ENCODE assay signal across 8 cellular contexts in the genomic region with DNA sequence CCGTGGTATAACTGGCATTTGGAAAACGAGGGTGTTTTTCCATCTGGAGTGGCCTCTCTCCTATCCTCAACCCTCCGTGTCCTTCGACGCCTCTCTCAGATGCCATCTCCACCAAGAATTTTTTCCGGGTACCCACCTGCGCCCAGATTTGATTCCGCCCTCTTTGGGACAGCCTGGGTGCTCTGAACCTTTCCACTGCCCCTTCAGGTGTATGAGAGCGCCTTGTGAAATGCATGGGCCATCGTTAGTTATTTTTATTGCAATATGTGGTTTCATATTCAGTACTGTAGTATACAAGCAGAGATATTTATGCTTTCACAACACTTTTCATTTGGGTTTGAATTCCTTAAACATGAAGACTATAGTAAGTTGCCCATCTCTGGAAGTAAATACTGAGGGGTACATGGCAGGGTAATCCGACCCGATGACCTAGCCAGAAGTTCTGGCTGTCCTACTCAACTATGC.
DNase-seq lines count a peak whose midpoint lies in the region; TF ChIP-seq lines count a peak whose summit lies in the region.

No MANE protein-coding gene starts in this region.

- TF ChIP-seq POLR2A in adrenal gland (IDR thresholded peaks at IDR 0.05) = no peak

- H3K27me3 Mint-ChIP-seq in mesothelial cell of epicardium (ENCODE audit: low read depth) = peaks cover 24% of the 10 kb centered on the region

- H3K4me1 ChIP-seq in cardiac muscle cell (ENCODE audit: low read depth) (no peaks in the 10 kb centered on the region), right atrium auricular region (peaks cover 0 to 14% of the 10 kb centered on the region in 2 donors), urinary bladder (ENCODE audit: insufficient read depth) (no peaks in the 10 kb centered on the region), adrenal gland (replicated peaks in 1 of 2) (peaks cover 6 to 11% of the 10 kb centered on the region in 2 donors)

- H3K27me3 ChIP-seq in cardiac muscle cell (peaks cover 53% of the 10 kb centered on the region), right atrium auricular region (peaks cover 3 to 19% of the 10 kb centered on the region in 2 donors), adrenal gland (peaks cover 54% of the 10 kb centered on the region)

- TF ChIP-seq CTCF in cardiac muscle cell (IDR thresholded peaks at IDR 0.05; ENCODE audit: low read depth, low read length) (no peak), right atrium auricular region (IDR thresholded peaks at IDR 0.05) (no peak), cardiac fibroblast (IDR thresholded peaks at IDR 0.05; ENCODE audit: low read depth, low read length) (no peak), mesothelial cell of epicardium (IDR thresholded peaks at IDR 0.05; ENCODE audit: unreplicated experiment) (no peak), adrenal gland (IDR thresholded peaks at IDR 0.05) (no peak)

- H3K9me3 ChIP-seq in cardiac muscle cell (ENCODE audit: low read depth) (no peaks in the 10 kb centered on the region), right atrium auricular region (no peaks in the 10 kb centered on the region), adrenal gland (replicated peaks in 1 of 3) (no peaks in the 10 kb centered on the region)

- H3K27ac ChIP-seq in cardiac muscle cell = no peak overlapping the region
- H3K27ac ChIP-seq in right atrium auricular region = no peak overlapping the region
- peak overlapping the region; percentile 34 for H3K27ac ChIP-seq in urinary bladder (ENCODE audit: low read depth)
- H3K27ac ChIP-seq in adrenal gland = no peak overlapping the region

- peak overlapping the region; percentile 96 for H3K4me3 Mint-ChIP-seq in mesothelial cell of epicardium

- WGBS in urinary bladder = 46% methylated on average over 12 of the region's 12 CpGs
- WGBS in adrenal gland, 4 donors = 38 to 44% (median 40%) methylated on average over 12 of the region's 12 CpGs

- no peaks in the 10 kb centered on the region for H3K36me3 Mint-ChIP-seq in mesothelial cell of epicardium

- DNase-seq in cardiac muscle cell (ENCODE audit: low read depth in 1 of 2, low spot score in 1 of 2) (no peak), right atrium auricular region (ENCODE audit: low spot score) (no peak), cardiac fibroblast (ENCODE audit: low read depth in 2 of 2) (no peak), mesothelial cell of epicardium (ENCODE audit: low spot score in 2 of 2, unreplicated experiment in 2 of 2) (no peak), adrenal gland (no peak), HuH-7.5 (ENCODE audit: low spot score) (no peak)
- DNase-seq in stimulated activated CD4-positive, alpha-beta T cell treated with anti-CD3 and anti-CD28 coated beads, Interleukin-12 subunit alpha, Interleukin-12 subunit beta, amount 100 ng/mL, for 4 hours = no peak

- intact Hi-C loops in adrenal gland (cut with DNase I) = no loop called here

- H3K4me3 ChIP-seq in cardiac muscle cell (peak overlapping the region; percentile 73), right atrium auricular region (peak overlapping the region in 1 of 2 donors; percentile 52), cardiac fibroblast (replicated peaks in 1 of 2; ENCODE audit: low read depth in 2 of 2, low read length in 2 of 2) (peak overlapping the region; percentile 81 to 82), urinary bladder (ENCODE audit: low read depth, low read length) (no peak overlapping the region), adrenal gland (peak overlapping the region in 1 of 4 donors; percentile 48)

- H3K9me3 Mint-ChIP-seq in mesothelial cell of epicardium = no peaks in the 10 kb centered on the region

- H3K36me3 ChIP-seq in cardiac muscle cell (no peaks in the 10 kb centered on the region), right atrium auricular region (no peaks in the 10 kb centered on the region), urinary bladder (ENCODE audit: insufficient read depth) (no peaks in the 10 kb centered on the region), adrenal gland (replicated peaks in 1 of 2) (no peaks in the 10 kb centered on the region)

- H3K27ac Mint-ChIP-seq in mesothelial cell of epicardium = peak overlapping the region; percentile 94

- peaks cover 39% of the 10 kb centered on the region for H3K4me1 Mint-ChIP-seq in mesothelial cell of epicardium
